Comparison of ENCODE assay signal across 16 cellular contexts in the genomic region with DNA sequence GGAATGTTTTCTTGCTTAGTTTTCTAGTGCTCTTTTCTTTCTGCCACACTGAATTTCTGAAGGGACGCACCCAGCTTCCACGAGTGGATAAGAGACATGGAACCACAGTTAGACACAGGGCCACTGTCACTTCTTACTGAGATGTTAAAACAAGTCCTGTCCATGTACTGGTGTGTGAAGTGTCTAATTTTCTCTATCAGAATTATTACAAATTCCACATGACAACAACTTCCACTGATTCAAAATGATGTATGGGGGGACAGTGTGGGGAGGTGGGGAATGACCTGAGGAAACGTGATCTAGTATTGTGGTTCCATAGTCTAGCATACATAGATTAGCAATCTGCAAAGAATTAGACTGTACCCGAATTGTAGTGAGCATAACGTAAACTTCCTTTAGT. TPM values are rescaled to one million over a fixed set of nuclear protein-coding genes. Genes with fewer than 3 reads are reported as not detected.
DNase-seq lines count a peak whose midpoint lies in the region; ATAC-seq and TF ChIP-seq lines count a peak whose summit lies in the region.
"Had no signal": no experiment of that assay in that cellular context is flagged by ENCODE, and none has a peak within 500 bp of the region (broad histone marks: within the 10 kb centered on the region; RNA-seq: fewer than 3 reads in every experiment).

No MANE protein-coding gene starts in this region.

- in situ Hi-C loops in GM23248 (cut with MboI), result loop anchor here (25.0 kb wide), 1 partner anchor 663 kb away; no protein-coding TSS in a partner anchor

- H3K4me2 ChIP-seq in GM23248 (ENCODE audit: unreplicated experiment) (no peak overlapping the region), parathyroid adenoma (ENCODE audit: low read length) (no peak overlapping the region)
- H3K4me2 ChIP-seq: BLaER1 had no signal

- H3K9ac ChIP-seq in GM23248, result peak overlapping the region; percentile 34; the same call in 1 of the 2 replicates
- H3K9ac ChIP-seq in parathyroid adenoma, result no peak overlapping the region
- H3K9ac ChIP-seq: BLaER1 had no signal

- H3K4me3 Mint-ChIP-seq in Caco-2 (ENCODE audit: unreplicated experiment), result no peak overlapping the region
- H3K4me3 Mint-ChIP-seq: B cell; CD4-positive, CD25-positive, alpha-beta regulatory T cell; CD8-positive, alpha-beta T cell; HFFc6 had no signal

- H3K9me3 ChIP-seq in GM23248 (ENCODE audit: low read depth), result no peaks in the 10 kb centered on the region
- no peaks in the 10 kb centered on the region for H3K9me3 ChIP-seq in parathyroid adenoma (ENCODE audit: control insufficient read depth, low read length)
- no peaks in the 10 kb centered on the region for H3K9me3 ChIP-seq in Caco-2
- H3K9me3 ChIP-seq: BLaER1, HAP-1 had no signal

- H2AFZ ChIP-seq in GM23248, result no peak overlapping the region
- H2AFZ ChIP-seq in parathyroid adenoma, result peak overlapping the region; percentile 57

- 88 to 96% methylated on average over 5 of the region's 5 CpGs for WGBS in GM23248 (ENCODE audit: low coverage in 1 of 2, low lambda C conversion rate in 2 of 2, missing lambda C conversion rate in 2 of 2), 2 experiments

- no peaks in the 10 kb centered on the region for H3K27me3 Mint-ChIP-seq in Caco-2 (ENCODE audit: insufficient read depth, unreplicated experiment)
- H3K27me3 Mint-ChIP-seq: B cell; CD4-positive, CD25-positive, alpha-beta regulatory T cell had no signal

- H3K27ac Mint-ChIP-seq in Caco-2 (ENCODE audit: unreplicated experiment), result no peak overlapping the region
- H3K27ac Mint-ChIP-seq: B cell; CD8-positive, alpha-beta T cell; HFFc6 had no signal

- peak overlapping the region; percentile 94; the same call in 1 of the 2 replicates for H3K27ac ChIP-seq in GM23248
- H3K27ac ChIP-seq in VCaP, result peak overlapping the region; percentile 63
- peak overlapping the region; percentile 80 for H3K27ac ChIP-seq in parathyroid adenoma
- H3K27ac ChIP-seq: BLaER1, C4-2B had no signal

- DNase-seq in GM23248 (no peak), Caco-2 (no peak)
- no peak for DNase-seq in stimulated activated CD4-positive, alpha-beta T cell treated with anti-CD3 and anti-CD28 coated beads, Interleukin-4, amount 100 ng/mL, for 24 hours
- DNase-seq: CD4-positive, CD25-positive, alpha-beta regulatory T cell; CD8-positive, alpha-beta T cell; DMS79 treated with DMSO at 0.1 percent for 48 hours; GF-D8; GOT3; HFFc6 had no signal

- intact Hi-C loops in Caco-2 (cut with micrococcal nuclease; ENCODE audit: unreplicated experiment), result loop anchor here (5.0 kb wide), 1 partner anchor 162 kb away; no protein-coding TSS in a partner anchor

- no peaks in the 10 kb centered on the region for H3K9me2 ChIP-seq in GM23248 (ENCODE audit: insufficient read depth)

- POLR2A ChIA-PET in Caco-2 (lab: Charles Lee), result no interaction called here

- H3F3A ChIP-seq in GM23248 (ENCODE audit: insufficient read depth), result peaks cover 59% of the 10 kb centered on the region

- no peak for TF ChIP-seq CTCF in VCaP (conservative IDR thresholded peaks at IDR 0.05)
- no peak for TF ChIP-seq CTCF in parathyroid adenoma (IDR thresholded peaks at IDR 0.05)
- TF ChIP-seq CTCF in Caco-2 (IDR thresholded peaks at IDR 0.05; ENCODE audit: insufficient read depth in 1 of 2, low read depth in 1 of 2, low read length in 1 of 2, severe bottlenecking in 1 of 2, unreplicated experiment in 1 of 2), result no peak

- H3K4me1 ChIP-seq in GM23248 (ENCODE audit: insufficient read depth) (peaks cover 58% of the 10 kb centered on the region), parathyroid adenoma (peaks cover 57% of the 10 kb centered on the region), Caco-2 (no peaks in the 10 kb centered on the region)
- H3K4me1 ChIP-seq: BLaER1, HAP-1 had no signal

- H3K36me3 ChIP-seq in GM23248 (ENCODE audit: low read depth) (no peaks in the 10 kb centered on the region), parathyroid adenoma (ENCODE audit: control insufficient read depth, insufficient read depth, low read length) (no peaks in the 10 kb centered on the region), Caco-2 (ENCODE audit: control insufficient read depth, insufficient read depth, low read length) (no peaks in the 10 kb centered on the region)
- H3K36me3 ChIP-seq: BLaER1, HAP-1 had no signal

- no peaks in the 10 kb centered on the region for H4K20me1 ChIP-seq in GM23248 (ENCODE audit: insufficient read depth)
- H4K20me1 ChIP-seq: BLaER1 had no signal

- H3K27me3 ChIP-seq in GM23248 (replicated peaks; ENCODE audit: insufficient read depth) (no peaks in the 10 kb centered on the region), parathyroid adenoma (ENCODE audit: control insufficient read depth, insufficient read depth, low read length) (no peaks in the 10 kb centered on the region), Caco-2 (replicated peaks; ENCODE audit: control insufficient read depth, insufficient read depth, low read length) (no peaks in the 10 kb centered on the region)
- H3K27me3 ChIP-seq: BLaER1 had no signal

- no peaks in the 10 kb centered on the region for H3K4me1 Mint-ChIP-seq in Caco-2 (ENCODE audit: low read depth, unreplicated experiment)
- H3K4me1 Mint-ChIP-seq: B cell had no signal

- no peaks in the 10 kb centered on the region for H3K9me3 Mint-ChIP-seq in Caco-2 (ENCODE audit: unreplicated experiment)
- H3K9me3 Mint-ChIP-seq: CD4-positive, CD25-positive, alpha-beta regulatory T cell; CD8-positive, alpha-beta T cell; HFFc6 had no signal

- H3K79me2 ChIP-seq in GM23248 (ENCODE audit: insufficient read depth), result peaks cover 7% of the 10 kb centered on the region; the same call in 1 of the 2 replicates
- no peaks in the 10 kb centered on the region for H3K79me2 ChIP-seq in parathyroid adenoma

- ATAC-seq in HG03469 (IDR thresholded peaks at IDR 0.05; ENCODE audit: unreplicated experiment), result no peak
- ATAC-seq: CD8-positive, alpha-beta T cell had no signal

- CTCF ChIA-PET in Caco-2 (lab: Charles Lee), result no interaction called here

- no peak overlapping the region for H3K4me3 ChIP-seq in GM23248
- no peak overlapping the region for H3K4me3 ChIP-seq in parathyroid adenoma (ENCODE audit: low read depth, low read length)
- no peak overlapping the region for H3K4me3 ChIP-seq in Caco-2 (ENCODE audit: low read depth, low read length)
- H3K4me3 ChIP-seq: BLaER1, HAP-1 had no signal

- no TSS peak for BruUV-seq in Caco-2 (replicated peaks; lab: Mats Ljungman, UMichigan)

- no peaks in the 10 kb centered on the region for H3K36me3 Mint-ChIP-seq in Caco-2 (ENCODE audit: insufficient read depth, unreplicated experiment)
- H3K36me3 Mint-ChIP-seq: CD4-positive, CD25-positive, alpha-beta regulatory T cell had no signal

RNA-seq across cellular contexts. Expression of gene CRIPT, which starts 32.0 kb away (rescaled TPM):
- 20.9 and 29.8 TPM in 2 replicates for total RNA-seq in GM23248 (2014; rRNA removed; shearing (Covaris generic))
- 36.3 and 36.9 TPM in 2 replicates for polyA plus RNA-seq in GM23248 (2016; fragmentation: Nextera tagmentation; extraction: Ambion mirVana)
- total RNA-seq in Caco-2 (2022), result 15.2 and 15.3 TPM in 2 replicates

RNA-seq across cellular contexts. Expression of gene PIGF, which starts 32.2 kb away (rescaled TPM):
- 34.4 and 36.0 TPM in 2 replicates for total RNA-seq in GM23248 (2014; rRNA removed; shearing (Covaris generic))
- polyA plus RNA-seq in GM23248 (2016; fragmentation: Nextera tagmentation; extraction: Ambion mirVana), result 52.2 and 56.5 TPM in 2 replicates
- 15.7 and 19.3 TPM in 2 replicates for total RNA-seq in Caco-2 (2022)

RNA-seq across cellular contexts. Expression of gene SOCS5, which starts 50.1 kb away (rescaled TPM):
- total RNA-seq in GM23248 (2014; rRNA removed; shearing (Covaris generic)), result 186 and 243 TPM in 2 replicates
- 96.9 and 101 TPM in 2 replicates for polyA plus RNA-seq in GM23248 (2016; fragmentation: Nextera tagmentation; extraction: Ambion mirVana)
- 19.7 and 19.8 TPM in 2 replicates for total RNA-seq in Caco-2 (2022)
